ENCODE assay signal across 25 cellular contexts in the genomic region with DNA sequence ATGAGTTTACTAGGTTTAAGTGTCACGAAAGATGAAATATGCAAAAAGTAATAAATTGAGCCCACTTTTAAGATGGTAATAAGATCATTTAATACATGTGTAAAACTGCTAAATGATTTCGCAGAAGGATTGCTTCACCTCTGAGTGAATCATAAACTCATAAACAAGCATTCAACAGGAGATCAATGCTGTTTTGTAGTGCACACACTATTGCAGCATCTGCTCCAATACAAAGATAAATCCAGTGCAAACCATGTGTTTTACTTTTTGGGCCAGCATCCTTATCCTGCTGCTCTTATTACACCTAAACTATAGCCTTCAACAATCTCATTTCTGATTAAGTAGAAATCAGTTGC.
A peak's percentile ranks its signal among the peaks of the same experiment; 100 is the strongest.
DNase-seq lines count a peak whose midpoint lies in the region; ATAC-seq and TF ChIP-seq lines count a peak whose summit lies in the region.
"Had no signal": no experiment of that assay in that cellular context is flagged by ENCODE, and none has a peak within 500 bp of the region (broad histone marks: within the 10 kb centered on the region; RNA-seq: fewer than 3 reads in every experiment).

No MANE protein-coding gene starts in this region.

- no peak for ATAC-seq in HG02981 (IDR thresholded peaks at IDR 0.05; ENCODE audit: unreplicated experiment)

- TF ChIP-seq CTCF in fibroblast of mammary gland (conservative IDR thresholded peaks at IDR 0.05; ENCODE audit: control insufficient read depth, insufficient read depth, low read depth, low read length) = no peak

- DNase-seq in HuH-7 (ENCODE audit: low spot score) = peak; percentile 8
- DNase-seq in amniotic epithelial cell (ENCODE audit: low read depth) = peak; percentile 72
- peak; percentile 75 for DNase-seq in fibroblast of mammary gland (ENCODE audit: low read depth)
- peak; percentile 65 for DNase-seq in skeletal muscle cell (ENCODE audit: low read depth)
- no peak for DNase-seq in GM19240 (ENCODE audit: insufficient read length, low spot score)
- no peak for DNase-seq in T1000 (lab: John Stamatoyannopoulos, UW)
- DNase-seq: activated CD8-positive, alpha-beta memory T cell treated with anti-CD3 and anti-CD28 coated beads, Interleukin-2, amount 50 U/mL, for 48 hours; activated naive CD8-positive, alpha-beta T cell treated with anti-CD3 and anti-CD28 coated beads for 36 hours; CD4-positive, alpha-beta T cell; effector CD4-positive, alpha-beta T cell; GDM1; glutamatergic neuron; Kasumi-1; NCI-H1092; NCI-H187 treated with DMSO at 0.1 percent for 48 hours; NCI-H526 treated with DMSO at 0.1 percent for 48 hours; posterior cingulate gyrus; SHP77; stimulated activated CD8-positive, alpha-beta memory T cell treated with anti-CD3 and anti-CD28 coated beads, Interleukin-4, amount 100 ng/mL, for 48 hours; stomach; T-helper 9 cell; tibial artery had no signal

- no peak overlapping the region for H3K4me3 ChIP-seq in fibroblast of mammary gland (ENCODE audit: control insufficient read depth, low read depth, low read length)
- no peak overlapping the region for H3K4me3 ChIP-seq in skeletal muscle cell (ENCODE audit: low read depth, low read length)
- H3K4me3 ChIP-seq: lung, neural progenitor cell, stomach, tibial artery had no signal

Comparison
In these comparisons a context has a peak if more than half of its experiments do, and no peak if none do; other contexts are left out.
1. DNase-seq: peak in HuH-7 (single experiment), amniotic epithelial cell (single experiment), fibroblast of mammary gland (single experiment) and skeletal muscle cell (single experiment); none in GM19240 (single experiment) and T1000 (single experiment).